1 cellular context compared by ENCODE assay signal in genomic region chr5:139377226-139377625, GRCh38.
TF ChIP-seq lines count a peak whose summit lies in the region.

No MANE protein-coding gene starts in this region.

TF ChIP-seq in K562, 482 proteins besides CTCF, POLR2A, EP300 and RAD21:
- TF ChIP-seq PHF8 (IDR thresholded peaks at IDR 0.05; ENCODE audit: borderline replicate concordance, low read length) (no peak), RBM25 (IDR thresholded peaks at IDR 0.05; ENCODE audit: low read depth, low read length, severe bottlenecking) (no peak), NFE2 (IDR thresholded peaks at IDR 0.05; ENCODE audit: low read depth) (no peak), ZBTB33 (CRISPR knock-in tag; IDR thresholded peaks at IDR 0.05) (no peak), ZFP36 (IDR thresholded peaks at IDR 0.05; ENCODE audit: low read depth, low read length, partially characterized antibody) (no peak), ZNF224 (CRISPR knock-in tag; IDR thresholded peaks at IDR 0.05) (no peak), STAT5B (CRISPR knock-in tag; IDR thresholded peaks at IDR 0.05) (no peak), CSDE1 (IDR thresholded peaks at IDR 0.05) (no peak), KLF13 (tag; IDR thresholded peaks at IDR 0.05; ENCODE audit: borderline replicate concordance, low read depth) (no peak), ZNF668 (CRISPR knock-in tag; IDR thresholded peaks at IDR 0.05) (no peak), USF1 (CRISPR knock-in tag; IDR thresholded peaks at IDR 0.05) (no peak), ZFX (CRISPR knock-in tag; IDR thresholded peaks at IDR 0.05) (no peak), REST (CRISPR knock-in tag; IDR thresholded peaks at IDR 0.05; ENCODE audit: low read depth) (no peak), ZNF3 (CRISPR knock-in tag; IDR thresholded peaks at IDR 0.05) (no peak), HDAC3 (IDR thresholded peaks at IDR 0.05; ENCODE audit: borderline replicate concordance, partially characterized antibody) (no peak)
